Comparison of ENCODE assay signal across 1 cellular context in the genomic region with DNA sequence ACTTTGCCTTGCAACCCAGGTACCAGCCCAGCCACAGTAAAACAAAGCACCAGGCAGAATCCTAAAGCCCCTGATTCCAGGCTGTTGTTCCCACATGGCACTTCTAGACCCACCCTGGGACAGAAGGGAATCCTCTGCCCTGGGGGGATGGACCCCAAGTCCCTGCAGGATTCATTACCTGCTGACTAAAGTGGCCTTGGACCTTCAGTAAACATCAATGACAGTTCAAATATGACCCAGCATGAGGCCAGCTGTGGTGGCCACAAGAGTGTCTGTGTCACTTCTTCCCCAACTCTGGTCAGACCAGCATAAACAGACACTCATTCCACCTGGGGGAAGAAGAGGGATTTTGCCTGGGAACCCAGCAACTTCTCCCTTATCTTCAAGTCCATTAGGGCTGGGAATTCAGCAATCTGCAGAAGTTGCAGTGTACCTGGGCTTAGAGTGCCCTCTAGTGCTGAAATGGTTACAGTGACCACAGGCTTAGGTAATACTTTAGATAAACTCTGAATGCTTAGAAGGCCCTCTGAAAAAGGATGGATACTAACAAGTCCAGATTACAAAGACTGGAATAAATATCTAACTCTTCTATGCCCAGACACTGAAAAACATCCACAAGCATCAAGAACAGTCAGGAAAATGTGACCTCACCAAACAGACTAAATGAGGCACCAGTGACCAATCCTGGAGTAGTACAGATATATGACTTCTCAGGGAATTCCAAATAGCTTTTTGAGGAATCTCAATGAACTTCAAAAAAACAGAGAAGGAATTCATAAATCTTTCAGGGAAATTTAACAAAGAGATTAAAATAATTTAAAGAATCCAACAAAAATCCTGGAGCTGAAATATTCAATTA.
A peak's percentile ranks its signal among the peaks of the same experiment; 100 is the strongest.
TF ChIP-seq lines count a peak whose summit lies in the region.

No MANE protein-coding gene starts in this region.

TF ChIP-seq in K562, 482 proteins besides CTCF, POLR2A, EP300 and RAD21 (continued from another document):
- TF ChIP-seq, protein P1, sequence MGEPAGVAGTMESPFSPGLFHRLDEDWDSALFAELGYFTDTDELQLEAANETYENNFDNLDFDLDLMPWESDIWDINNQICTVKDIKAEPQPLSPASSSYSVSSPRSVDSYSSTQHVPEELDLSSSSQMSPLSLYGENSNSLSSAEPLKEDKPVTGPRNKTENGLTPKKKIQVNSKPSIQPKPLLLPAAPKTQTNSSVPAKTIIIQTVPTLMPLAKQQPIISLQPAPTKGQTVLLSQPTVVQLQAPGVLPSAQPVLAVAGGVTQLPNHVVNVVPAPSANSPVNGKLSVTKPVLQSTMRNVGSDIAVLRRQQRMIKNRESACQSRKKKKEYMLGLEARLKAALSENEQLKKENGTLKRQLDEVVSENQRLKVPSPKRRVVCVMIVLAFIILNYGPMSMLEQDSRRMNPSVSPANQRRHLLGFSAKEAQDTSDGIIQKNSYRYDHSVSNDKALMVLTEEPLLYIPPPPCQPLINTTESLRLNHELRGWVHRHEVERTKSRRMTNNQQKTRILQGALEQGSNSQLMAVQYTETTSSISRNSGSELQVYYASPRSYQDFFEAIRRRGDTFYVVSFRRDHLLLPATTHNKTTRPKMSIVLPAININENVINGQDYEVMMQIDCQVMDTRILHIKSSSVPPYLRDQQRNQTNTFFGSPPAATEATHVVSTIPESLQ (CRISPR knock-in tag; IDR thresholded peaks at IDR 0.05): no peak
- no peak for TF ChIP-seq CHD1 (IDR thresholded peaks at IDR 0.05; ENCODE audit: low read length)
- 0 out of 2 replicates have a peak, but pooled peaks have one; percentile 15 for TF ChIP-seq RREB1 (CRISPR knock-in tag; IDR thresholded peaks at IDR 0.05)
- TF ChIP-seq ZNF224 (CRISPR knock-in tag; IDR thresholded peaks at IDR 0.05): no peak
- TF ChIP-seq TAL1 (IDR thresholded peaks at IDR 0.05): no peak
